In genomic region chr4:71113294-71113693, GRCh38 we compare ENCODE assay signal across 15 cellular contexts.
A peak's percentile ranks its signal among the peaks of the same experiment; 100 is the strongest.
DNase-seq lines count a peak whose midpoint lies in the region; ATAC-seq and TF ChIP-seq lines count a peak whose summit lies in the region.
"Had no signal": no experiment of that assay in that cellular context is flagged by ENCODE, and none has a peak within 500 bp of the region (broad histone marks: within the 10 kb centered on the region; RNA-seq: fewer than 3 reads in every experiment).

No MANE protein-coding gene starts in this region.

- POLR2A ChIA-PET in activated CD8-positive, alpha-beta T cell treated with anti-CD3 and anti-CD28 coated beads for 36 hours (lab: Charles Lee) = no interaction called here
- POLR2A ChIA-PET in activated CD8-positive, alpha-beta T cell treated with anti-CD3 and anti-CD28 coated beads, Interleukin-2, amount 10 ng/mL, durations not matched to agents 7 days and 5 days (lab: Charles Lee) = no interaction called here

- H3K9me3 ChIP-seq in OCI-LY3 (ENCODE audit: insufficient read depth, low read length) (no peaks in the 10 kb centered on the region), transverse colon (no peaks in the 10 kb centered on the region)
- no peaks in the 10 kb centered on the region for H3K9me3 ChIP-seq in effector memory CD4-positive, alpha-beta T cell (ENCODE audit: control insufficient read depth, low read length)
- H3K9me3 ChIP-seq: esophagus muscularis mucosa, prostate gland had no signal

- no peaks in the 10 kb centered on the region for H3K79me2 ChIP-seq in OCI-LY3 (ENCODE audit: low read length)

- H4K20me1 ChIP-seq in OCI-LY3 (ENCODE audit: insufficient read depth, low read length) = no peaks in the 10 kb centered on the region

- H3K36me3 ChIP-seq in OCI-LY3 (replicated peaks; ENCODE audit: low read depth, low read length) = no peaks in the 10 kb centered on the region
- H3K36me3 ChIP-seq in transverse colon = no peaks in the 10 kb centered on the region
- H3K36me3 ChIP-seq in effector memory CD4-positive, alpha-beta T cell (ENCODE audit: control insufficient read depth, insufficient read depth, low read length) = no peaks in the 10 kb centered on the region
- H3K36me3 ChIP-seq: esophagus muscularis mucosa, prostate gland had no signal

- no peaks in the 10 kb centered on the region for H3K27me3 Mint-ChIP-seq in activated CD8-positive, alpha-beta T cell treated with anti-CD3 and anti-CD28 coated beads for 36 hours
- no peaks in the 10 kb centered on the region for H3K27me3 Mint-ChIP-seq in activated CD8-positive, alpha-beta T cell treated with anti-CD3 and anti-CD28 coated beads, Interleukin-2, amount 10 ng/mL, durations not matched to agents 7 days and 5 days (ENCODE audit: low read depth)

- no peaks in the 10 kb centered on the region for H3K27me3 ChIP-seq in OCI-LY3 (ENCODE audit: low read depth, low read length)
- H3K27me3 ChIP-seq in transverse colon = no peaks in the 10 kb centered on the region
- no peaks in the 10 kb centered on the region for H3K27me3 ChIP-seq in effector memory CD4-positive, alpha-beta T cell (replicated peaks; ENCODE audit: control insufficient read depth, insufficient read depth, low read length, poor library complexity, severe bottlenecking)
- H3K27me3 ChIP-seq: esophagus muscularis mucosa had no signal

- intact Hi-C loops in activated CD8-positive, alpha-beta T cell treated with anti-CD3 and anti-CD28 coated beads for 36 hours (cut with micrococcal nuclease) = no loop called here
- intact Hi-C loops in transverse colon (cut with DNase I; ENCODE audit: low total_unique reads) = no loop called here

- H3K36me3 Mint-ChIP-seq in activated CD8-positive, alpha-beta T cell treated with anti-CD3 and anti-CD28 coated beads for 36 hours (ENCODE audit: low read depth) = no peaks in the 10 kb centered on the region
- no peaks in the 10 kb centered on the region for H3K36me3 Mint-ChIP-seq in activated CD8-positive, alpha-beta T cell treated with anti-CD3 and anti-CD28 coated beads, Interleukin-2, amount 10 ng/mL, durations not matched to agents 7 days and 5 days (ENCODE audit: low read depth)

- H3K27ac Mint-ChIP-seq in activated CD8-positive, alpha-beta T cell treated with anti-CD3 and anti-CD28 coated beads for 36 hours = no peak overlapping the region
- no peak overlapping the region for H3K27ac Mint-ChIP-seq in activated CD8-positive, alpha-beta T cell treated with anti-CD3 and anti-CD28 coated beads, Interleukin-2, amount 10 ng/mL, durations not matched to agents 7 days and 5 days

- ATAC-seq in activated CD8-positive, alpha-beta T cell treated with anti-CD3 and anti-CD28 coated beads for 36 hours = no peak
- no peak for ATAC-seq in activated CD8-positive, alpha-beta T cell treated with anti-CD3 and anti-CD28 coated beads, Interleukin-2, amount 10 ng/mL, durations not matched to agents 7 days and 5 days
- no peak for ATAC-seq in activated CD4-positive, CD25-positive, alpha-beta regulatory T cell treated with anti-CD3 and anti-CD28 coated beads, Interleukin-2, amount 50 U/mL, for 24 hours

- DNase-seq in activated CD8-positive, alpha-beta T cell treated with anti-CD3 and anti-CD28 coated beads for 36 hours = no peak
- no peak for DNase-seq in activated CD8-positive, alpha-beta T cell treated with anti-CD3 and anti-CD28 coated beads, Interleukin-2, amount 10 ng/mL, durations not matched to agents 7 days and 5 days
- peak; percentile 25 for DNase-seq in epithelial cell of esophagus (ENCODE audit: low read depth)
- peak; percentile 26 for DNase-seq in transverse colon
- DNase-seq in NCI-H187 treated with DMSO at 0.1 percent for 48 hours (lab: John Stamatoyannopoulos, UW) = no peak
- no peak for DNase-seq in effector memory CD4-positive, alpha-beta T cell
- DNase-seq: activated naive CD4-positive, alpha-beta T cell treated with Interleukin-2 at 50 U/mL for 16 hours; cerebellar nuclear complex; DMS79 treated with DMSO at 0.1 percent for 48 hours; RPMI8226; T-helper 9 cell had no signal

- H3K9ac ChIP-seq in OCI-LY3 (ENCODE audit: low read length) = no peak overlapping the region

- CTCF ChIA-PET in activated CD8-positive, alpha-beta T cell treated with anti-CD3 and anti-CD28 coated beads for 36 hours (lab: Charles Lee) = interaction anchor here (1.5 kb wide), 1 partner anchor 461 kb away, joined by 4 read pairs; no protein-coding TSS in a partner anchor
- CTCF ChIA-PET in activated CD8-positive, alpha-beta T cell treated with anti-CD3 and anti-CD28 coated beads, Interleukin-2, amount 10 ng/mL, durations not matched to agents 7 days and 5 days (lab: Charles Lee) = no interaction called here

- no peak for TF ChIP-seq EP300 in transverse colon (IDR thresholded peaks at IDR 0.05; ENCODE audit: low read depth)

- peaks cover 23% of the 10 kb centered on the region for H3K4me1 Mint-ChIP-seq in activated CD8-positive, alpha-beta T cell treated with anti-CD3 and anti-CD28 coated beads for 36 hours (ENCODE audit: low read depth)
- peaks cover 17% of the 10 kb centered on the region for H3K4me1 Mint-ChIP-seq in activated CD8-positive, alpha-beta T cell treated with anti-CD3 and anti-CD28 coated beads, Interleukin-2, amount 10 ng/mL, durations not matched to agents 7 days and 5 days (ENCODE audit: low read depth)

- no peak overlapping the region for H3K4me3 Mint-ChIP-seq in activated CD8-positive, alpha-beta T cell treated with anti-CD3 and anti-CD28 coated beads for 36 hours
- H3K4me3 Mint-ChIP-seq in activated CD8-positive, alpha-beta T cell treated with anti-CD3 and anti-CD28 coated beads, Interleukin-2, amount 10 ng/mL, durations not matched to agents 7 days and 5 days = no peak overlapping the region

- no peak overlapping the region for H3K4me2 ChIP-seq in OCI-LY3 (ENCODE audit: low read length)

- H3K9me3 Mint-ChIP-seq in activated CD8-positive, alpha-beta T cell treated with anti-CD3 and anti-CD28 coated beads for 36 hours = no peaks in the 10 kb centered on the region
- no peaks in the 10 kb centered on the region for H3K9me3 Mint-ChIP-seq in activated CD8-positive, alpha-beta T cell treated with anti-CD3 and anti-CD28 coated beads, Interleukin-2, amount 10 ng/mL, durations not matched to agents 7 days and 5 days (ENCODE audit: insufficient read depth)

- TF ChIP-seq CTCF in activated CD8-positive, alpha-beta T cell treated with anti-CD3 and anti-CD28 coated beads for 36 hours (IDR thresholded peaks at IDR 0.05) = peak; percentile 3
- TF ChIP-seq CTCF in OCI-LY3 (IDR thresholded peaks at IDR 0.05; ENCODE audit: low read depth, low read length) (peak; percentile 21; the same call in 1 of the 2 replicates), epithelial cell of esophagus (IDR thresholded peaks at IDR 0.05; ENCODE audit: insufficient read depth, low read depth, low read length, missing control alignments) (peak; percentile 28), transverse colon (IDR thresholded peaks at IDR 0.05) (peak in 4 of 5 experiments; percentile 16 to 36 (median 32))

- in situ Hi-C loops in transverse colon (cut with MboI; ENCODE audit: low pct_ligation_motif_present in 1 of 4, low pct_unique_long_range_greater_than_20kb in 1 of 4, low sequenced_read_pairs in 3 of 4) = no loop called here

- no peaks in the 10 kb centered on the region for H3K4me1 ChIP-seq in OCI-LY3 (ENCODE audit: low read length)
- no peaks in the 10 kb centered on the region for H3K4me1 ChIP-seq in transverse colon
- H3K4me1 ChIP-seq in effector memory CD4-positive, alpha-beta T cell (ENCODE audit: control insufficient read depth, insufficient read depth, low read length, poor library complexity, severe bottlenecking) = peaks cover 3% of the 10 kb centered on the region
- H3K4me1 ChIP-seq: esophagus muscularis mucosa, prostate gland had no signal

- H3K27ac ChIP-seq in OCI-LY3 (ENCODE audit: low read length) = no peak overlapping the region
- no peak overlapping the region for H3K27ac ChIP-seq in transverse colon
- no peak overlapping the region for H3K27ac ChIP-seq in effector memory CD4-positive, alpha-beta T cell (ENCODE audit: insufficient read depth, low read length, poor library complexity, severe bottlenecking)
- H3K27ac ChIP-seq: esophagus muscularis mucosa, prostate gland had no signal

- no peak for TF ChIP-seq POLR2A in transverse colon (IDR thresholded peaks at IDR 0.05)

- WGBS in transverse colon (ENCODE audit: low coverage in 1 of 2), 2 donors = 68% methylated on average over 1 of the region's 1 CpG; no CpG with 5 or more reads in 1 of the 2 donors

- H3K4me3 ChIP-seq in OCI-LY3 (ENCODE audit: low read length) = no peak overlapping the region
- H3K4me3 ChIP-seq in epithelial cell of esophagus (ENCODE audit: low read length) = no peak overlapping the region
- no peak overlapping the region for H3K4me3 ChIP-seq in transverse colon
- no peak overlapping the region for H3K4me3 ChIP-seq in effector memory CD4-positive, alpha-beta T cell (ENCODE audit: insufficient read depth, low read depth, low read length, poor library complexity, severe bottlenecking)
- H3K4me3 ChIP-seq: esophagus muscularis mucosa, prostate gland had no signal

- no peak overlapping the region for H2AFZ ChIP-seq in OCI-LY3 (ENCODE audit: low read depth, low read length)

Comparison
In these comparisons a context has a peak if more than half of its experiments do, and no peak if none do; other contexts are left out.
1. DNase-seq: peak in epithelial cell of esophagus (single experiment) and transverse colon (single experiment); none in activated CD8-positive, alpha-beta T cell treated with anti-CD3 and anti-CD28 coated beads for 36 hours (single experiment), activated CD8-positive, alpha-beta T cell treated with anti-CD3 and anti-CD28 coated beads, Interleukin-2, amount 10 ng/mL, durations not matched to agents 7 days and 5 days (single experiment), NCI-H187 treated with DMSO at 0.1 percent for 48 hours (single experiment) and effector memory CD4-positive, alpha-beta T cell (0 of 3).
2. Peak in every context shown above with its lines, with median percentiles within 50 percentile points of each other: CTCF ChIP-seq.